In genomic region chr3:177735441-177735840, GRCh38 we compare ENCODE assay signal across 21 cellular contexts.
A peak's percentile ranks its signal among the peaks of the same experiment; 100 is the strongest.
DNase-seq lines count a peak whose midpoint lies in the region; FAIRE-seq lines count a peak whose summit lies in the region.
"Had no signal": no experiment of that assay in that cellular context is flagged by ENCODE, and none has a peak within 500 bp of the region (broad histone marks: within the 10 kb centered on the region; RNA-seq: fewer than 3 reads in every experiment).

No MANE protein-coding gene starts in this region.

- DNase-seq in EH (ENCODE audit: low read depth) (peak; percentile 70), HCEC 1CT (peak; percentile 31), SW 1271 (lab: John Stamatoyannopoulos, UW) (no peak)
- DNase-seq in activated CD8-positive, alpha-beta memory T cell treated with anti-CD3 and anti-CD28 coated beads for 24 hours: no peak
- no peak for DNase-seq in activated CD4-positive, CD25-positive, alpha-beta regulatory T cell (lab: John Stamatoyannopoulos, UW)
- DNase-seq: 8988T; ACHN; AML-193; BE2C; CD4-positive, alpha-beta T cell; CD8-positive, alpha-beta memory T cell; DMS 273 treated with DMSO at 0.1 percent for 48 hours; DMS79; GM23248; H7 had no signal

- FAIRE-seq in endometrium (lab: Jason Lieb, UNC): peak; percentile 81
- FAIRE-seq: A549, D721Med, G401.6, GM12892, H1 had no signal

Comparison
In these comparisons a context has a peak if more than half of its experiments do, and no peak if none do; other contexts are left out.
1. DNase-seq: peak in EH (single experiment) and HCEC 1CT (single experiment); none in activated CD8-positive, alpha-beta memory T cell treated with anti-CD3 and anti-CD28 coated beads for 24 hours (single experiment), SW 1271 (0 of 2) and activated CD4-positive, CD25-positive, alpha-beta regulatory T cell (0 of 4).